In genomic region chr10:110834622-110835219, GRCh38 we compare ENCODE assay signal across 9 cellular contexts. TPM values are rescaled to one million over a fixed set of nuclear protein-coding genes. Genes with fewer than 3 reads are reported as not detected.
A peak's percentile ranks its signal among the peaks of the same experiment; 100 is the strongest.
DNase-seq lines count a peak whose midpoint lies in the region; ATAC-seq and TF ChIP-seq lines count a peak whose summit lies in the region.
"Had no signal": no experiment of that assay in that cellular context is flagged by ENCODE, and none has a peak within 500 bp of the region (broad histone marks: within the 10 kb centered on the region; RNA-seq: fewer than 3 reads in every experiment).

No MANE protein-coding gene starts in this region.

- H3K4me1 ChIP-seq in CD4-positive, CD25-positive, alpha-beta regulatory T cell (ENCODE audit: control insufficient read depth, insufficient read depth, low read length, poor library complexity, severe bottlenecking): peaks cover 19% of the 10 kb centered on the region
- peaks cover 70% of the 10 kb centered on the region for H3K4me1 ChIP-seq in body of pancreas

- peak overlapping the region in 3 of 4 donors; percentile 27 to 74 (median 44) for H3K4me3 Mint-ChIP-seq in CD4-positive, CD25-positive, alpha-beta regulatory T cell
- no peak overlapping the region for H3K4me3 Mint-ChIP-seq in mesothelial cell of epicardium

- H3K27me3 Mint-ChIP-seq in CD4-positive, CD25-positive, alpha-beta regulatory T cell: no peaks in the 10 kb centered on the region
- H3K27me3 Mint-ChIP-seq in mesothelial cell of epicardium (ENCODE audit: low read depth): no peaks in the 10 kb centered on the region

- H3K4me1 Mint-ChIP-seq in CD4-positive, CD25-positive, alpha-beta regulatory T cell: peaks cover 4 to 54% (median 10%) of the 10 kb centered on the region in 4 donors
- H3K4me1 Mint-ChIP-seq in mesothelial cell of epicardium: peaks cover 19% of the 10 kb centered on the region

- peak overlapping the region; percentile 49 for H3K27ac ChIP-seq in CD4-positive, CD25-positive, alpha-beta regulatory T cell (ENCODE audit: insufficient read depth, low read length, poor library complexity, severe bottlenecking)
- H3K27ac ChIP-seq in body of pancreas: peak overlapping the region; percentile 88 to 96 (median 94)

- H3K36me3 ChIP-seq in CD4-positive, CD25-positive, alpha-beta regulatory T cell (ENCODE audit: control insufficient read depth, insufficient read depth, low read length): no peaks in the 10 kb centered on the region
- no peaks in the 10 kb centered on the region for H3K36me3 ChIP-seq in body of pancreas (replicated peaks in 1 of 2; ENCODE audit: insufficient read depth in 1 of 2, low read depth in 2 of 2)
- H3K36me3 ChIP-seq: tibial artery had no signal

- H3K9me3 Mint-ChIP-seq in CD4-positive, CD25-positive, alpha-beta regulatory T cell: no peaks in the 10 kb centered on the region
- no peaks in the 10 kb centered on the region for H3K9me3 Mint-ChIP-seq in mesothelial cell of epicardium

- no peaks in the 10 kb centered on the region for H3K9me3 ChIP-seq in CD4-positive, CD25-positive, alpha-beta regulatory T cell (ENCODE audit: control insufficient read depth in 2 of 2, low read length in 2 of 2)
- no peaks in the 10 kb centered on the region for H3K9me3 ChIP-seq in body of pancreas
- H3K9me3 ChIP-seq: tibial artery had no signal

- no peak overlapping the region for H3K4me3 ChIP-seq in CD4-positive, CD25-positive, alpha-beta regulatory T cell (ENCODE audit: low read depth, low read length)
- H3K4me3 ChIP-seq in body of pancreas: no peak overlapping the region
- H3K4me3 ChIP-seq: tibial artery had no signal

- 27 to 33% methylated on average over 4 to 6 of the region's 6 CpGs for WGBS in body of pancreas, 2 donors

- peak in 2 of 3 donors; percentile 55 to 67 for DNase-seq in CD4-positive, CD25-positive, alpha-beta regulatory T cell
- DNase-seq in NCI-H1436 treated with DMSO at 0.1 percent for 48 hours (lab: John Stamatoyannopoulos, UW) (peak; percentile 95), body of pancreas (peak; percentile 74 to 84 (median 78)), mesothelial cell of epicardium (ENCODE audit: low spot score in 2 of 2, unreplicated experiment in 2 of 2) (no peak), cerebellar cortex (ENCODE audit: low spot score) (no peak), 8988T (no peak)
- DNase-seq in stimulated activated CD4-positive, alpha-beta T cell treated with anti-CD3 and anti-CD28 coated beads, Interleukin-2, amount 100 ng/mL, for 48 hours: no peak

- TF ChIP-seq POLR2A in body of pancreas (IDR thresholded peaks at IDR 0.05): peak in 1 of 3 donors; percentile 43

- H3K27me3 ChIP-seq in CD4-positive, CD25-positive, alpha-beta regulatory T cell (ENCODE audit: control insufficient read depth, insufficient read depth, low read length): no peaks in the 10 kb centered on the region
- H3K27me3 ChIP-seq in body of pancreas: no peaks in the 10 kb centered on the region
- H3K27me3 ChIP-seq: tibial artery had no signal

- peak; percentile 80 to 81 for ATAC-seq in CD4-positive, CD25-positive, alpha-beta regulatory T cell (ENCODE audit: low read depth in 2 of 2)
- ATAC-seq in body of pancreas: peak; percentile 63
- no peak for ATAC-seq in GM18867 (IDR thresholded peaks at IDR 0.05; ENCODE audit: unreplicated experiment)

- intact Hi-C loops in body of pancreas (cut with DNase I): no loop called here

- H3K36me3 Mint-ChIP-seq in CD4-positive, CD25-positive, alpha-beta regulatory T cell: no peaks in the 10 kb centered on the region
- H3K36me3 Mint-ChIP-seq in mesothelial cell of epicardium: peaks cover 10% of the 10 kb centered on the region

- peak in 1 of 7 experiments; percentile 4 for TF ChIP-seq CTCF in body of pancreas (IDR thresholded peaks at IDR 0.05)
- no peak for TF ChIP-seq CTCF in mesothelial cell of epicardium (IDR thresholded peaks at IDR 0.05; ENCODE audit: unreplicated experiment)

- H3K27ac Mint-ChIP-seq in CD4-positive, CD25-positive, alpha-beta regulatory T cell: peak overlapping the region; percentile 87 to 95 (median 95)
- H3K27ac Mint-ChIP-seq in mesothelial cell of epicardium: peak overlapping the region; percentile 91

RNA-seq across cellular contexts. Expression of gene PDCD4, which starts 37.0 kb away (rescaled TPM):
- 213 TPM for total RNA-seq in CD4-positive, CD25-positive, alpha-beta regulatory T cell
- 100 to 1,000 TPM; 167 to 224 (median 195) TPM for polyA plus RNA-seq in CD4-positive, CD25-positive, alpha-beta regulatory T cell
- total RNA-seq in body of pancreas (100 to 1,000 TPM; 332 to 458 TPM), mesothelial cell of epicardium (142 to 157 TPM (median 145 TPM) in 3 replicates)

Comparison
In these comparisons a context has a peak if more than half of its experiments do, and no peak if none do; other contexts are left out.
1. DNase-seq: peak in CD4-positive, CD25-positive, alpha-beta regulatory T cell (2 of 3), NCI-H1436 treated with DMSO at 0.1 percent for 48 hours (single experiment) and body of pancreas (4 of 4); none in mesothelial cell of epicardium (0 of 2), cerebellar cortex (single experiment), stimulated activated CD4-positive, alpha-beta T cell treated with anti-CD3 and anti-CD28 coated beads, Interleukin-2, amount 100 ng/mL, for 48 hours (0 of 2) and 8988T (single experiment).